8 cellular contexts compared by ENCODE assay signal in the genomic region with DNA sequence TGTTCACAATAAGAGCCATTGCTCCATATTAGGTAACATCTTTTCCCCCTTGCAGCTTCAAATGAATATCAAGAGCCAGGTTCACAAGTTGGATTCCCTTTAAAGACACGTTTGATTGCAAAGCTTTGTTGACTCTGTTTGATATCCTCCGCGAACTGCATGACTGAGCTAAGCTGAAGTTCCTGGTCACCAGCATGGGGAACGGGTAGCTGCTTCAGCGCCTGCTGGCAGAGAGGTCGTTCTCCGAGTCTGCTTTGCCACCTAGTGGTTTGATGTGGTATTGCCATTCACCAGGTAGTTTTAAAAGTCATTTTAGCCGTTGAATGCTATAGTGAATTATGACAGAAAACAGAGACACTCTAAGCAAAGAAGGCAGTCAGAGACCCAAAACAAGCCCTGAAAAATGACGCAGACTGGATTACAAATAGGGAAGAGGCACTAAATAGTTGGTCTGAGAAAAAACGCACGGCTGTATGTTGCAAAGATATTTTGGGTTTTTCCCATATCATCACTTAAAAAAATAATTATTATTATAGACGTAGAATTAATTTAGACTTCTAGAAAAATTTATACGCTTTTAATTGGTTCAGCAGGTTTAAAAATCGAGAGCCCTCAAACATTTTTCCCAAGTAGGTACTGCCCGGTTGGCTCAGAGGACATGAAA.
DNase-seq lines count a peak whose midpoint lies in the region; ATAC-seq and TF ChIP-seq lines count a peak whose summit lies in the region.

No MANE protein-coding gene starts in this region.

- no peaks in the 10 kb centered on the region for H3K4me1 Mint-ChIP-seq in activated T-helper 2 cell treated with anti-CD3 and anti-CD28 coated beads, Interferon-gamma antibody, Interleukin-2, Interleukin-4, amounts not matched to agents 10 μg/mL and 5 μg/mL and 100 μg/mL, durations not matched to agents 14 hours and 24 hours and 36 hours (ENCODE audit: low read depth)

- no peaks in the 10 kb centered on the region for H3K9me3 Mint-ChIP-seq in activated T-helper 2 cell treated with anti-CD3 and anti-CD28 coated beads, Interferon-gamma antibody, Interleukin-2, Interleukin-4, amounts not matched to agents 10 μg/mL and 5 μg/mL and 100 μg/mL, durations not matched to agents 14 hours and 24 hours and 36 hours

- TF ChIP-seq CTCF in RWPE1 (conservative IDR thresholded peaks at IDR 0.05; ENCODE audit: low read depth): peak; percentile 85
- TF ChIP-seq CTCF in thoracic aorta (IDR thresholded peaks at IDR 0.05): peak; percentile 96

- no peak overlapping the region for H3K4me3 Mint-ChIP-seq in activated T-helper 2 cell treated with anti-CD3 and anti-CD28 coated beads, Interferon-gamma antibody, Interleukin-2, Interleukin-4, amounts not matched to agents 10 μg/mL and 5 μg/mL and 100 μg/mL, durations not matched to agents 14 hours and 24 hours and 36 hours (ENCODE audit: low read depth)

- H3K27me3 ChIP-seq in thoracic aorta (replicated peaks; ENCODE audit: insufficient read depth): no peaks in the 10 kb centered on the region

- POLR2A ChIA-PET in RWPE1 (lab: Yijun Ruan, JAX; ENCODE audit: low non-redundant PET): no interaction called here

- H3K36me3 Mint-ChIP-seq in activated T-helper 2 cell treated with anti-CD3 and anti-CD28 coated beads, Interferon-gamma antibody, Interleukin-2, Interleukin-4, amounts not matched to agents 10 μg/mL and 5 μg/mL and 100 μg/mL, durations not matched to agents 14 hours and 24 hours and 36 hours (ENCODE audit: low read depth): no peaks in the 10 kb centered on the region

- no peaks in the 10 kb centered on the region for H3K9me3 ChIP-seq in thoracic aorta

- peaks cover 13% of the 10 kb centered on the region for H3K27me3 Mint-ChIP-seq in activated T-helper 2 cell treated with anti-CD3 and anti-CD28 coated beads, Interferon-gamma antibody, Interleukin-2, Interleukin-4, amounts not matched to agents 10 μg/mL and 5 μg/mL and 100 μg/mL, durations not matched to agents 14 hours and 24 hours and 36 hours (ENCODE audit: low read depth)

- H3K4me3 ChIP-seq in thoracic aorta: peak overlapping the region; percentile 51

- H3K36me3 ChIP-seq in thoracic aorta: no peaks in the 10 kb centered on the region

- H3K27ac ChIP-seq in RWPE1 (no peak overlapping the region), thoracic aorta (no peak overlapping the region)

- CTCF ChIA-PET in RWPE1 (lab: Yijun Ruan, JAX): interaction anchor here (0.5 to 1.0 kb wide), 5 partner anchors 10 to 492 kb away, joined by 3 to 7 read pairs (median 3); no protein-coding TSS in a partner anchor

- H3K27ac Mint-ChIP-seq in activated T-helper 2 cell treated with anti-CD3 and anti-CD28 coated beads, Interferon-gamma antibody, Interleukin-2, Interleukin-4, amounts not matched to agents 10 μg/mL and 5 μg/mL and 100 μg/mL, durations not matched to agents 14 hours and 24 hours and 36 hours: no peak overlapping the region

- intact Hi-C loops in activated T-helper 2 cell treated with anti-CD3 and anti-CD28 coated beads, Interferon-gamma antibody, Interleukin-2, Interleukin-4, amounts not matched to agents 10 μg/mL and 5 μg/mL and 100 μg/mL, durations not matched to agents 14 hours and 24 hours and 36 hours (cut with micrococcal nuclease): loop anchor here (1.0 to 10.0 kb wide), 5 partner anchors 106 to 590 kb away; no protein-coding TSS in a partner anchor

- peak; percentile 71 for ATAC-seq in thoracic aorta (ENCODE audit: insufficient number of reproducible peaks, low FRiP score, low read depth)

- DNase-seq in EH (ENCODE audit: low read depth) (peak; percentile 72), GOT3 (lab: John Stamatoyannopoulos, UW) (peak; percentile 44), Kasumi-1 (lab: John Stamatoyannopoulos, UW) (peak; percentile 85 to 91), RWPE1 (ENCODE audit: low spot score) (peak; percentile 75), foreskin melanocyte (peak; percentile 59), occipital lobe (lab: John Stamatoyannopoulos, UW) (peak; percentile 77), thoracic aorta (ENCODE audit: low spot score) (peak; percentile 28)
- peak; percentile 57 for DNase-seq in activated T-helper 2 cell treated with anti-CD3 and anti-CD28 coated beads, Interferon-gamma antibody, Interleukin-2, Interleukin-4, amounts not matched to agents 10 μg/mL and 5 μg/mL and 100 μg/mL, durations not matched to agents 14 hours and 24 hours and 36 hours (ENCODE audit: low spot score)

- peaks cover 0 to 8% of the 10 kb centered on the region in 2 donors for H3K4me1 ChIP-seq in thoracic aorta (ENCODE audit: control insufficient read depth in 1 of 2, low read depth in 2 of 2)

Comparison
In these comparisons a context has a peak if more than half of its experiments do, and no peak if none do; other contexts are left out.
1. DNase-seq: peak in every context shown above with its lines; median percentile 88 in Kasumi-1; 77 in occipital lobe; 75 in RWPE1; 72 in EH; 59 in foreskin melanocyte; 57 in activated T-helper 2 cell treated with anti-CD3 and anti-CD28 coated beads, Interferon-gamma antibody, Interleukin-2, Interleukin-4, amounts not matched to agents 10 μg/mL and 5 μg/mL and 100 μg/mL, durations not matched to agents 14 hours and 24 hours and 36 hours; 44 in GOT3; 28 in thoracic aorta.